Comparison of ENCODE assay signal across 15 cellular contexts in genomic region chr16:75205961-75206748, GRCh38. TPM values are rescaled to one million over a fixed set of nuclear protein-coding genes. Genes with fewer than 3 reads are reported as not detected.
A peak's percentile ranks its signal among the peaks of the same experiment; 100 is the strongest.
DNase-seq lines count a peak whose midpoint lies in the region; ATAC-seq, FAIRE-seq and TF ChIP-seq lines count a peak whose summit lies in the region.
"Not testable (repeated sequence)": the region's sequence is repeated elsewhere in the genome, so short reads cannot be mapped to it uniquely, and the experiment has no call there.
"Had no signal": no experiment of that assay in that cellular context is flagged by ENCODE, and none has a peak within 500 bp of the region (broad histone marks: within the 10 kb centered on the region; RNA-seq: fewer than 3 reads in every experiment).

No MANE protein-coding gene starts in this region.

- not testable (repeated sequence) for H4K20me1 ChIP-seq in OCI-LY3 (ENCODE audit: insufficient read depth, low read length); endothelial cell of umbilical vein (replicated peaks; ENCODE audit: control insufficient read depth, extremely low read depth, insufficient read depth, low read length)

- H3K79me1 ChIP-seq in neuronal stem cell (ENCODE audit: low read depth, low read length), result not testable (repeated sequence)

- H4K8ac ChIP-seq in neuronal stem cell (ENCODE audit: low read depth, low read length), result not testable (repeated sequence)

- H3K4ac ChIP-seq in neuronal stem cell (ENCODE audit: low read length), result not testable (repeated sequence)

- not testable (repeated sequence) for H3K79me2 ChIP-seq in OCI-LY3 (ENCODE audit: low read length); endothelial cell of umbilical vein (ENCODE audit: control insufficient read depth, insufficient read depth, low read length)

- H2BK15ac ChIP-seq in neuronal stem cell (ENCODE audit: low read length), result not testable (repeated sequence)

- FAIRE-seq in endothelial cell of umbilical vein (lab: Jason Lieb, UNC); kidney (lab: Jason Lieb, UNC): not testable (repeated sequence)

- dilution Hi-C loops in endothelial cell of umbilical vein (cut with MboI; ENCODE audit: extremely low pct_ligation_motif_present, low sequenced_read_pairs), result not testable (repeated sequence)

- intact Hi-C loops in endothelial cell of umbilical vein (cut with micrococcal nuclease) (loop anchor here (1.0 to 2.0 kb wide), 2 partner anchors 19 to 38 kb away; no protein-coding TSS in a partner anchor), psoas muscle (cut with DNase I) (loop anchor here (1.0 to 2.0 kb wide), 2 partner anchors 18 to 19 kb away; no protein-coding TSS in a partner anchor), upper lobe of right lung (cut with DNase I) (loop anchor here (2.0 kb wide), 1 partner anchor 19 kb away; no protein-coding TSS in a partner anchor)
- intact Hi-C loops in kidney (cut with DNase I), result not testable (repeated sequence)

- H2BK5ac ChIP-seq in neuronal stem cell (ENCODE audit: low read length), result peak overlapping the region; percentile 53

- not testable (repeated sequence) for H2BK12ac ChIP-seq in neuronal stem cell (ENCODE audit: low read length)

- POLR2A ChIA-PET in endothelial cell of umbilical vein (lab: Charles Lee), result interaction anchor here (1.1 kb wide), 1 partner anchor 19 kb away, joined by 4 read pairs; no protein-coding TSS in a partner anchor

- H2AFZ ChIP-seq in OCI-LY3 (ENCODE audit: low read depth, low read length), result peak overlapping the region; percentile 29; the same call in 1 of the 2 replicates
- not testable (repeated sequence) for H2AFZ ChIP-seq in endothelial cell of umbilical vein (ENCODE audit: low read depth, low read length); neuronal stem cell (ENCODE audit: low read length)

- not testable (repeated sequence) for H4K91ac ChIP-seq in neuronal stem cell (ENCODE audit: low read depth, low read length, poor library complexity)

- H3K27me3 ChIP-seq in OCI-LY3 (ENCODE audit: low read depth, low read length), result peaks cover 15% of the 10 kb centered on the region; the same call in 1 of the 2 replicates
- H3K27me3 ChIP-seq in endothelial cell of umbilical vein (ENCODE audit: control insufficient read depth in 2 of 2, insufficient read depth in 2 of 2, low read length in 2 of 2); neuronal stem cell (ENCODE audit: control insufficient read depth in 3 of 3, insufficient read depth in 3 of 3, low read depth in 1 of 3, low read length in 3 of 3); psoas muscle (ENCODE audit: insufficient read depth in 3 of 3, low read length in 2 of 3); upper lobe of right lung: not testable (repeated sequence)

- H3K18ac ChIP-seq in neuronal stem cell (ENCODE audit: low read length), result peak overlapping the region; percentile 64

- WGBS in neuronal stem cell (ENCODE audit: extremely low coverage in 2 of 2, insufficient read length in 2 of 2, insufficient replicate concordance in 1 of 2), 2 donors, result no CpG with 5 or more reads among the region's 25 CpGs
- 85 to 89% (median 89%) methylated on average over 19 of the region's 25 CpGs for WGBS in psoas muscle, 3 donors

- H3K36me3 ChIP-seq in OCI-LY3 (replicated peaks; ENCODE audit: low read depth, low read length); endothelial cell of umbilical vein (ENCODE audit: control insufficient read depth in 2 of 2, extremely low read depth in 1 of 2, insufficient read depth in 2 of 2, low read length in 2 of 2); kidney (ENCODE audit: control insufficient read depth in 1 of 2, insufficient read depth in 2 of 2, low read length in 2 of 2); neuronal stem cell (replicated peaks in 1 of 2; ENCODE audit: control insufficient read depth in 2 of 2, insufficient read depth in 2 of 2, low read length in 2 of 2); psoas muscle (ENCODE audit: insufficient read depth in 1 of 2, low read depth in 1 of 2); upper lobe of right lung: not testable (repeated sequence)

- not testable (repeated sequence) for TF ChIP-seq CTCF in GM10266 (IDR thresholded peaks at IDR 0.05; ENCODE audit: control insufficient read depth, insufficient read depth, low read depth, missing control alignments); OCI-LY3 (IDR thresholded peaks at IDR 0.05; ENCODE audit: low read depth, low read length); endothelial cell of umbilical vein (IDR thresholded peaks at IDR 0.05; ENCODE audit: extremely low read depth in 1 of 2, insufficient read depth in 1 of 2, low read depth in 1 of 2, low read length in 2 of 2); kidney (IDR thresholded peaks at IDR 0.05; ENCODE audit: borderline replicate concordance, extremely low read depth, insufficient read depth); psoas muscle (IDR thresholded peaks at IDR 0.05); upper lobe of right lung (IDR thresholded peaks at IDR 0.05)

- TSS peak; percentile 5 for BruUV-seq in endothelial cell of umbilical vein (replicated peaks; lab: Mats Ljungman, UMichigan)

- not testable (repeated sequence) for TF ChIP-seq POLR2A in endothelial cell of umbilical vein (IDR thresholded peaks at IDR 0.05; ENCODE audit: low read depth, low read length)

- H3K4me1 ChIP-seq in OCI-LY3 (ENCODE audit: low read length), result peaks cover 31% of the 10 kb centered on the region
- H3K4me1 ChIP-seq in endothelial cell of umbilical vein (ENCODE audit: control insufficient read depth, extremely low read depth, insufficient read depth, low read length); kidney (ENCODE audit: control insufficient read depth in 1 of 2, insufficient read depth in 1 of 2, low read depth in 1 of 2, low read length in 2 of 2); neuronal stem cell (ENCODE audit: control insufficient read depth in 2 of 2, insufficient read depth in 1 of 2, low read depth in 1 of 2, low read length in 2 of 2); psoas muscle; upper lobe of right lung: not testable (repeated sequence)

- H3K9me1 ChIP-seq in endothelial cell of umbilical vein (replicated peaks; ENCODE audit: control insufficient read depth, extremely low read depth, insufficient read depth, low read length), result not testable (repeated sequence)

- peak overlapping the region; percentile 92 for H3K4me2 ChIP-seq in OCI-LY3 (ENCODE audit: low read length)
- H3K4me2 ChIP-seq in endothelial cell of umbilical vein (ENCODE audit: insufficient read depth, low read length); neuronal stem cell (ENCODE audit: insufficient read depth, low read length, poor library complexity, severe bottlenecking): not testable (repeated sequence)

- H3K9ac ChIP-seq in OCI-LY3 (ENCODE audit: low read length), result peak overlapping the region; percentile 36; the same call in 1 of the 2 replicates
- not testable (repeated sequence) for H3K9ac ChIP-seq in endothelial cell of umbilical vein (replicated peaks; ENCODE audit: extremely low read depth, insufficient read depth, low read length); kidney (ENCODE audit: low read length in 2 of 2); neuronal stem cell (ENCODE audit: low read depth, low read length, poor library complexity)

- H3K27ac ChIP-seq in OCI-LY3 (ENCODE audit: low read length); endothelial cell of umbilical vein (ENCODE audit: insufficient read depth, low read depth, low read length); kidney (ENCODE audit: low read depth in 2 of 2, low read length in 2 of 2); neuronal stem cell (replicated peaks; ENCODE audit: low read length); psoas muscle; upper lobe of right lung: not testable (repeated sequence)

- peak overlapping the region; percentile 17 for H3K14ac ChIP-seq in neuronal stem cell (ENCODE audit: low read length)

- H3K23ac ChIP-seq in neuronal stem cell (ENCODE audit: low read depth, low read length, poor library complexity), result peak overlapping the region; percentile 75

- not testable (repeated sequence) for H2BK120ac ChIP-seq in neuronal stem cell (ENCODE audit: low read depth, low read length)

- ATAC-seq in GM21360 (IDR thresholded peaks at IDR 0.05; ENCODE audit: unreplicated experiment) (peak; percentile 25), psoas muscle (peak; percentile 15 to 25 (median 20)), upper lobe of right lung (peak; percentile 2)

- CTCF ChIA-PET in endothelial cell of umbilical vein (lab: Charles Lee), result interaction anchor here (0.9 to 1.4 kb wide), 4 partner anchors 18 to 208 kb away, joined by 3 to 5 read pairs (median 3); partner anchors contain the start of gene ZNRF1

- DNase-seq in GM10266 (ENCODE audit: extremely low spot score) (peak; percentile 50), kidney (peak; percentile 59), psoas muscle (peak in 1 of 2 donors; percentile 5)
- not testable (repeated sequence) for DNase-seq in endothelial cell of umbilical vein (ENCODE audit: low read depth, low spot score); neuronal stem cell (ENCODE audit: low spot score); upper lobe of right lung

- not testable (repeated sequence) for H3K9me3 ChIP-seq in OCI-LY3 (ENCODE audit: insufficient read depth, low read length); endothelial cell of umbilical vein (replicated peaks; ENCODE audit: control insufficient read depth, insufficient read depth, low read length); kidney (ENCODE audit: control insufficient read depth in 1 of 2, low read length in 2 of 2); neuronal stem cell (replicated peaks in 1 of 2; ENCODE audit: control insufficient read depth in 2 of 2, insufficient read depth in 1 of 2, low read depth in 1 of 2, low read length in 2 of 2); psoas muscle; upper lobe of right lung

- not testable (repeated sequence) for H2AK5ac ChIP-seq in neuronal stem cell (ENCODE audit: low read depth, low read length)

- peak overlapping the region; percentile 62 for H3K4me3 ChIP-seq in OCI-LY3 (ENCODE audit: low read length)
- not testable (repeated sequence) for H3K4me3 ChIP-seq in endothelial cell of umbilical vein (replicated peaks in 1 of 3; ENCODE audit: insufficient read depth in 1 of 3, low read depth in 1 of 3, low read length in 3 of 3); kidney (ENCODE audit: low read length in 2 of 2); neuronal stem cell (ENCODE audit: low read length in 2 of 2); psoas muscle; upper lobe of right lung

RNA-seq across cellular contexts. Expression of gene CTRB2, which starts 0.8 kb away (rescaled TPM):
- total RNA-seq in endothelial cell of umbilical vein (not detected in 2 replicates), kidney (not detected), psoas muscle (1 to 10 TPM in 1 of 4 donors, not detected in 3; 2.4 TPM), upper lobe of right lung (0.78 TPM)
- polyA plus RNA-seq in endothelial cell of umbilical vein (not detected in 2 replicates), kidney (ENCODE audit: insufficient read depth, low read depth, low replicate concordance) (not detected), psoas muscle (1 to 10 TPM in 1 of 3 donors, under 1 TPM in 2; 0.14 to 1.6 (median 0.63) TPM)
- polyA plus RNA-seq in endothelial cell of umbilical vein (2011; cell fraction: cytosol; rRNA removed), result not detected in 2 replicates
- not detected in 2 replicates for polyA plus RNA-seq in endothelial cell of umbilical vein (2011; cell fraction: nucleus; rRNA removed)
- 0.15 and 0.16 TPM in 2 replicates for polyA plus RNA-seq in endothelial cell of umbilical vein (2012)
- polyA minus RNA-seq in endothelial cell of umbilical vein, result not detected in 2 replicates
- not detected for polyA minus RNA-seq in endothelial cell of umbilical vein (2011; cell fraction: cytosol; rRNA and poly(A)+ RNA removed)
- polyA minus RNA-seq in endothelial cell of umbilical vein (2011; cell fraction: nucleus; rRNA and poly(A)+ RNA removed), result not detected in 2 replicates
- not detected for polyA plus RNA-seq in neuronal stem cell (2013, experiment 1 of 2)
- 0.01 TPM for polyA plus RNA-seq in neuronal stem cell (2013, experiment 2 of 2)
- total RNA-seq: A172; Calu3; CD8-positive, alpha-beta memory T cell; G401; H1; M059J; SJCRH30 had no signal
- polyA plus RNA-seq: CD8-positive, alpha-beta memory T cell; H1 had no signal

RNA-seq across cellular contexts. Expression of gene CTRB1, which starts 12.6 kb away (rescaled TPM):
- total RNA-seq in endothelial cell of umbilical vein (not detected in 2 replicates), kidney (not detected), psoas muscle (1 to 10 TPM in 2 of 4 donors, not detected in 2; 1.2 to 3.9 TPM), upper lobe of right lung (not detected)
- polyA plus RNA-seq in endothelial cell of umbilical vein (not detected in 2 replicates), kidney (ENCODE audit: insufficient read depth, low read depth, low replicate concordance) (not detected), psoas muscle (1 to 10 TPM in 1 of 3 donors, under 1 TPM in 2; 0.03 to 2.5 (median 0.25) TPM)
- polyA plus RNA-seq in endothelial cell of umbilical vein (2011; cell fraction: cytosol; rRNA removed), result not detected in 2 replicates
- not detected in 2 replicates for polyA plus RNA-seq in endothelial cell of umbilical vein (2011; cell fraction: nucleus; rRNA removed)
- 0.41 TPM in 1 of 2 replicates, not detected in the other for polyA plus RNA-seq in endothelial cell of umbilical vein (2012)
- polyA minus RNA-seq in endothelial cell of umbilical vein, result not detected in 2 replicates
- not detected for polyA minus RNA-seq in endothelial cell of umbilical vein (2011; cell fraction: cytosol; rRNA and poly(A)+ RNA removed)
- not detected in 2 replicates for polyA minus RNA-seq in endothelial cell of umbilical vein (2011; cell fraction: nucleus; rRNA and poly(A)+ RNA removed)
- 0.06 TPM for polyA plus RNA-seq in neuronal stem cell (2013, experiment 1 of 2)
- polyA plus RNA-seq in neuronal stem cell (2013, experiment 2 of 2), result 0.06 TPM
- total RNA-seq: A172; Calu3; CD8-positive, alpha-beta memory T cell; G401; H1; M059J; SJCRH30 had no signal
- polyA plus RNA-seq: CD8-positive, alpha-beta memory T cell; H1 had no signal

RNA-seq across cellular contexts. Expression of gene BCAR1, which starts 45.3 kb away (rescaled TPM):
- total RNA-seq in endothelial cell of umbilical vein, result 237 and 267 TPM in 2 replicates
- 171 and 198 TPM in 2 replicates for polyA plus RNA-seq in endothelial cell of umbilical vein
- polyA plus RNA-seq in endothelial cell of umbilical vein (2011; cell fraction: cytosol; rRNA removed), result 110 and 135 TPM in 2 replicates
- 257 and 307 TPM in 2 replicates for polyA plus RNA-seq in endothelial cell of umbilical vein (2011; cell fraction: nucleus; rRNA removed)
- 194 and 202 TPM in 2 replicates for polyA plus RNA-seq in endothelial cell of umbilical vein (2012)
- 91.9 and 139 TPM in 2 replicates for polyA minus RNA-seq in endothelial cell of umbilical vein
- polyA minus RNA-seq in endothelial cell of umbilical vein (2011; cell fraction: cytosol; rRNA and poly(A)+ RNA removed), result 24.9 TPM
- polyA minus RNA-seq in endothelial cell of umbilical vein (2011; cell fraction: nucleus; rRNA and poly(A)+ RNA removed), result 131 and 267 TPM in 2 replicates
- total RNA-seq in kidney, result 123 TPM
- polyA plus RNA-seq in kidney (ENCODE audit: insufficient read depth, low read depth, low replicate concordance), result 69.1 TPM
- polyA plus RNA-seq in neuronal stem cell (2013, experiment 1 of 2), result 43.7 TPM
- polyA plus RNA-seq in neuronal stem cell (2013, experiment 2 of 2), result 43.2 TPM
- 100 to 1,000 TPM in 2 of 4 donors, 10 to 100 TPM in 2; 61.8 to 108 (median 90.1) TPM for total RNA-seq in psoas muscle
- polyA plus RNA-seq in psoas muscle, result 10 to 100 TPM; 66.3 to 90.7 (median 78.7) TPM
- total RNA-seq in upper lobe of right lung, result 61.7 TPM
- polyA plus RNA-seq: CD8-positive, alpha-beta memory T cell had no signal

RNA-seq across cellular contexts. Expression of gene ZFP1, which starts 57.8 kb away (rescaled TPM):
- total RNA-seq in endothelial cell of umbilical vein (9.8 and 13.9 TPM in 2 replicates), kidney (9.2 TPM), psoas muscle (1 to 10 TPM; 6.0 to 8.1 (median 6.4) TPM), upper lobe of right lung (9.8 TPM)
- polyA plus RNA-seq in endothelial cell of umbilical vein (2.3 and 2.8 TPM in 2 replicates), kidney (ENCODE audit: insufficient read depth, low read depth, low replicate concordance) (4.6 TPM), psoas muscle (10 to 100 TPM in 1 of 3 donors, 1 to 10 TPM in 2; 3.4 to 10.4 (median 4.5) TPM)
- 4.1 and 5.0 TPM in 2 replicates for polyA plus RNA-seq in endothelial cell of umbilical vein (2011; cell fraction: cytosol; rRNA removed)
- polyA plus RNA-seq in endothelial cell of umbilical vein (2011; cell fraction: nucleus; rRNA removed), result 2.9 and 3.7 TPM in 2 replicates
- polyA plus RNA-seq in endothelial cell of umbilical vein (2012), result 7.5 and 9.5 TPM in 2 replicates
- polyA minus RNA-seq in endothelial cell of umbilical vein, result 3.3 and 3.9 TPM in 2 replicates
- 16.6 TPM for polyA minus RNA-seq in endothelial cell of umbilical vein (2011; cell fraction: cytosol; rRNA and poly(A)+ RNA removed)
- 4.3 and 6.6 TPM in 2 replicates for polyA minus RNA-seq in endothelial cell of umbilical vein (2011; cell fraction: nucleus; rRNA and poly(A)+ RNA removed)
- polyA plus RNA-seq in neuronal stem cell (2013, experiment 1 of 2), result 14.4 TPM
- 14.3 TPM for polyA plus RNA-seq in neuronal stem cell (2013, experiment 2 of 2)
